In the genomic region with DNA sequence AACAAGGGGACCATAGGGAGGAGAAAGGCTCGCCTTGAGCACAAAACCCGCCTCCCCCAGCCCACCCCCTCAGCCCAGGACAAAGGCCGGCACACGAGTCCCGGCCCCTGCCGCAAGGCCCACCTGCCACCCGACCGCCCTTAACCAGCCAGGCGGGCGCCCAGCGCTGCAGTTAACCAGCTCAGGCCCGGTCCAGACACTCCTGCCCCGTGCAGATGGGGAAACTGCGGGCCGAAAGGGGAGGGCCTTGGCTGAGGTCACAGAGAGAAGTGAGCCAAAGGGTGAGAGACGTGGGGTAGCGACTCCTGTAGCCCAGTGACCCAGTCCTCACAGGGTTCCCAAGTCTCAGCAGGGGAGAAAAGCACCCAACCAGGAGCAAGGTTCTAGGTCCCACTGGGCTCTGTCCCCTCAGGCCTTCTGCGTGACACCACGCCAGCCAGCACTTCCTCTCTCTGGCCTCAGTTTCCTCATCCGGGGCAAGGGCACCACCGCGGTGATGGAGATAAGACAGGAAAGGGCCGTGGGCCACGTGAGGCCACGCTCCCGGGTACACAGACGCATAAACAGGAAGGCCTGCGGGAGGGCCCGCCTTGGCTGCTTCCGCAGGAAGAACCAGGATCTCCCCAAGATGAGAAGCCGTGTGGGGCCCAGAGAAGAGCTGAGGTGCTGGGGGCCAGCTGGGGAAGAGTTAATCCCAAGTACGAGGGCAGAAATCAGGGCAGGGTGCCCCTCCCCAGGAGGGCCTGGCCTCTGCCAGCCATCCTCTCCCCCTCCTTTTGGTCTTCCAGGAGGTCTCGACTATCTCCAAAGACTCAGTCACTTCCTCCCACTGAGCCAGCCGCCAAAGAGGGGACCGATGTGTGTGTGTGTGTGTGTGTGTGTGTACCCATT, we compare ENCODE assay signal across 8 cellular contexts. TPM values are rescaled to one million over a fixed set of nuclear protein-coding genes. Genes with fewer than 3 reads are reported as not detected.
DNase-seq lines count a peak whose midpoint lies in the region; ATAC-seq and TF ChIP-seq lines count a peak whose summit lies in the region.

No MANE protein-coding gene starts in this region.

- H3K36me3 ChIP-seq in SU-DHL-6 (ENCODE audit: low read length) = no peaks in the 10 kb centered on the region

- H3K9me3 ChIP-seq in SU-DHL-6 (ENCODE audit: insufficient read depth, low read length) = no peaks in the 10 kb centered on the region

- H3K27ac Mint-ChIP-seq in activated naive CD4-positive, alpha-beta T cell treated with anti-CD3 and anti-CD28 coated beads, Interleukin-2, amount 50 U/mL, for 72 hours = peak overlapping the region; percentile 97

- no peak for TF ChIP-seq CTCF in SU-DHL-6 (IDR thresholded peaks at IDR 0.05; ENCODE audit: insufficient read depth, low read length, poor library complexity, severe bottlenecking)

- H3K27me3 ChIP-seq in SU-DHL-6 (ENCODE audit: low read length) = no peaks in the 10 kb centered on the region

- H3K4me2 ChIP-seq in SU-DHL-6 (ENCODE audit: low read depth, low read length, poor library complexity, severe bottlenecking) = peak overlapping the region; percentile 86

- ATAC-seq in GM21529 (IDR thresholded peaks at IDR 0.05; ENCODE audit: unreplicated experiment) (peak; percentile 38), GM19452 (IDR thresholded peaks at IDR 0.05; ENCODE audit: unreplicated experiment) (no peak)
- peak; percentile 78 to 85 for ATAC-seq in activated naive CD4-positive, alpha-beta T cell treated with anti-CD3 and anti-CD28 coated beads, Interleukin-2, amount 50 U/mL, for 72 hours

- H3K9ac ChIP-seq in SU-DHL-6 (ENCODE audit: low read length) = peak overlapping the region; percentile 97

- H3K36me3 Mint-ChIP-seq in activated naive CD4-positive, alpha-beta T cell treated with anti-CD3 and anti-CD28 coated beads, Interleukin-2, amount 50 U/mL, for 72 hours = peaks cover 15 to 27% of the 10 kb centered on the region in 2 donors

- 0 out of 2 replicates have a peak, but pooled peaks cover 6% of the 10 kb centered on the region for H3F3A ChIP-seq in SU-DHL-6 (ENCODE audit: insufficient read depth)

- H4K20me1 ChIP-seq in SU-DHL-6 (ENCODE audit: low read depth, low read length) = no peaks in the 10 kb centered on the region

- DNase-seq in activated naive CD4-positive, alpha-beta T cell treated with anti-CD3 and anti-CD28 coated beads, Interleukin-2, amount 50 U/mL, for 72 hours (ENCODE audit: low spot score in 2 of 2) = peak; percentile 73 to 91
- DNase-seq in lung microvascular endothelial cell (ENCODE audit: low read depth in 2 of 2) = peak; percentile 89 to 92
- DNase-seq in stimulated activated CD8-positive, alpha-beta memory T cell treated with anti-CD3 and anti-CD28 coated beads, Interleukin-15, amount 100 ng/mL, for 48 hours (ENCODE audit: low read depth in 2 of 2) = peak; percentile 76 to 79
- no peak for DNase-seq in HuH-7 (ENCODE audit: low spot score)
- no peak for DNase-seq in DMS53 treated with DMSO at 0.1 percent for 48 hours (lab: John Stamatoyannopoulos, UW; ENCODE audit: unreplicated experiment)

- peak overlapping the region; percentile 83 for H3K27ac ChIP-seq in SU-DHL-6 (ENCODE audit: low read depth, low read length)

- H3K9me2 ChIP-seq in SU-DHL-6 (replicated peaks; ENCODE audit: insufficient read depth, low read length) = no peaks in the 10 kb centered on the region

- peak overlapping the region; percentile 81 for H3K4me3 ChIP-seq in SU-DHL-6 (ENCODE audit: insufficient read depth, low read length, poor library complexity, severe bottlenecking)

- no peak overlapping the region for H2AFZ ChIP-seq in SU-DHL-6 (ENCODE audit: low read depth, low read length, severe bottlenecking)

- H3K9me3 Mint-ChIP-seq in activated naive CD4-positive, alpha-beta T cell treated with anti-CD3 and anti-CD28 coated beads, Interleukin-2, amount 50 U/mL, for 72 hours = no peaks in the 10 kb centered on the region

- H3K79me2 ChIP-seq in SU-DHL-6 (ENCODE audit: insufficient read depth, low read length) = peaks cover 57% of the 10 kb centered on the region

RNA-seq across cellular contexts. Expression of gene MFNG, which starts 1.8 kb away (rescaled TPM):
- total RNA-seq in activated naive CD4-positive, alpha-beta T cell treated with anti-CD3 and anti-CD28 coated beads, Interleukin-2, amount 50 U/mL, for 72 hours = 100 to 1,000 TPM in 1 of 2 donors, 10 to 100 TPM in 1; 88.7 to 169 TPM
- total RNA-seq in lung microvascular endothelial cell = 89.8 and 137 TPM in 2 replicates

RNA-seq across cellular contexts. Expression of gene CARD10, which starts 34.9 kb away (rescaled TPM):
- under 1 TPM; 0.09 to 0.51 TPM for total RNA-seq in activated naive CD4-positive, alpha-beta T cell treated with anti-CD3 and anti-CD28 coated beads, Interleukin-2, amount 50 U/mL, for 72 hours
- total RNA-seq in lung microvascular endothelial cell = 36.2 and 57.1 TPM in 2 replicates

RNA-seq across cellular contexts. Expression of gene ELFN2, which starts 57.1 kb away (rescaled TPM):
- 1 to 10 TPM in 1 of 2 donors, under 1 TPM in 1; 0.41 to 2.0 TPM for total RNA-seq in activated naive CD4-positive, alpha-beta T cell treated with anti-CD3 and anti-CD28 coated beads, Interleukin-2, amount 50 U/mL, for 72 hours
- total RNA-seq in lung microvascular endothelial cell = under 0.01 TPM in 1 of 2 replicates, not detected in the other

Comparison
In these comparisons a context has a peak if more than half of its experiments do, and no peak if none do; other contexts are left out.
1. DNase-seq: peak in activated naive CD4-positive, alpha-beta T cell treated with anti-CD3 and anti-CD28 coated beads, Interleukin-2, amount 50 U/mL, for 72 hours (2 of 2), lung microvascular endothelial cell (2 of 2) and stimulated activated CD8-positive, alpha-beta memory T cell treated with anti-CD3 and anti-CD28 coated beads, Interleukin-15, amount 100 ng/mL, for 48 hours (2 of 2); none in HuH-7 (single experiment) and DMS53 treated with DMSO at 0.1 percent for 48 hours (single experiment).
2. RNA of gene CARD10, which starts 34.9 kb away (total RNA-seq): 36.2 to 57.1 TPM in lung microvascular endothelial cell; 0.09 to 0.51 TPM in activated naive CD4-positive, alpha-beta T cell treated with anti-CD3 and anti-CD28 coated beads, Interleukin-2, amount 50 U/mL, for 72 hours; every median in the first group is over 10 times any median in the second.